ENCODE assay signal across 1 cellular context in genomic region chr9:6630502-6631206, GRCh38.
TF ChIP-seq lines count a peak whose summit lies in the region.

No MANE protein-coding gene starts in this region.

TF ChIP-seq in GM23338, 12 proteins besides CTCF, POLR2A, EP300 and RAD21 (continued from another document):
- TF ChIP-seq ZNF462 (CRISPR knock-in tag; IDR thresholded peaks at IDR 0.05) (no peak), POLR2AphosphoS5 (IDR thresholded peaks at IDR 0.05; ENCODE audit: low read depth) (no peak), ZNF331 (CRISPR knock-in tag; IDR thresholded peaks at IDR 0.05; ENCODE audit: low read depth) (no peak)
